1 cellular context compared by ENCODE assay signal in genomic region chr6:31729515-31729978, GRCh38.
A peak's percentile ranks its signal among the peaks of the same experiment; 100 is the strongest.
TF ChIP-seq lines count a peak whose summit lies in the region.

No MANE protein-coding gene starts in this region.

TF ChIP-seq in K562, 482 proteins besides CTCF, POLR2A, EP300 and RAD21 (continued from another document):
- TF ChIP-seq ARHGAP35 (IDR thresholded peaks at IDR 0.05; ENCODE audit: partially characterized antibody) (no peak), ARID2 (IDR thresholded peaks at IDR 0.05) (peak; percentile 94), PTTG1 (tag; IDR thresholded peaks at IDR 0.05; ENCODE audit: low read depth) (no peak), PRMT5 (CRISPR knock-in tag; IDR thresholded peaks at IDR 0.05) (no peak)
